Comparison of ENCODE assay signal across 8 cellular contexts in the genomic region with DNA sequence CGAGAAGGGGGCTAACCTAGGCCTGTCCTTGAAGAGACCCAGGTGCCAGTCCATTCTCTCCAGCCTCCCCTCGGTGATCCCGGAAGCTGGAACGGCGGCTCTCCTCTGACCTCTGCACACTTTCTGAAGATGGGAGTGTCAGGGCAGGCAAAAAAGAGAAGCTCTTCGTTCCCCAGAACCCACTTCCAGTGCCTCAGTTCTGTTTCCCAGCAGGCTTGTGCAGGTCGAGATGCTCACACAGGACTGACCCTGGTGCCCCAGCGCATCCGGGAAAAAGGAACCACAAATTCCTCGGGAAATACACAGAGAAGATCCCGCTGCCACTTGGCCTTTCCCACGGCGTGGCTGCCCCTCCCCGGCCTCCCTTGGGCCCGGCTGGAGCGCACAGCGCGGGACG. TPM values are rescaled to one million over a fixed set of nuclear protein-coding genes. Genes with fewer than 3 reads are reported as not detected.
DNase-seq lines count a peak whose midpoint lies in the region; ATAC-seq and TF ChIP-seq lines count a peak whose summit lies in the region.

No MANE protein-coding gene starts in this region.

- H3K36me3 Mint-ChIP-seq in CD4-positive, alpha-beta memory T cell, result peaks cover 0 to 2% of the 10 kb centered on the region in 2 donors

- H3K27ac ChIP-seq in CD4-positive, alpha-beta memory T cell (ENCODE audit: low read depth, low read length), result peak overlapping the region; percentile 35

- peaks cover 0 to 4% (median 0%) of the 10 kb centered on the region in 8 donors for H3K9me3 Mint-ChIP-seq in CD4-positive, alpha-beta memory T cell

- ATAC-seq in mucosa of descending colon (peak; percentile 33), GM19455 (IDR thresholded peaks at IDR 0.05; ENCODE audit: unreplicated experiment) (no peak)

- intact Hi-C loops in CD4-positive, alpha-beta memory T cell (cut with micrococcal nuclease), result loop anchor here (1.0 kb wide), 1 partner anchor 13 kb away; a partner anchor contains a TSS
- intact Hi-C loops in mucosa of descending colon (cut with DNase I, micrococcal nuclease), result no loop called here

- no peak for DNase-seq in CD4-positive, alpha-beta memory T cell
- DNase-seq in M059J (ENCODE audit: low read depth), result peak; percentile 28
- DNase-seq in choroid plexus epithelial cell (ENCODE audit: low read depth), result no peak
- peak; percentile 51 to 69 (median 66) for DNase-seq in mucosa of descending colon
- no peak for DNase-seq in RPMI8226
- no peak for DNase-seq in NCI-H1436 (lab: John Stamatoyannopoulos, UW)
- DNase-seq in NCI-H1048 (lab: John Stamatoyannopoulos, UW), result no peak

- H3K4me3 ChIP-seq in CD4-positive, alpha-beta memory T cell (ENCODE audit: low read length in 2 of 2), result peak overlapping the region in 1 of 2 donors; percentile 63
- H3K4me3 ChIP-seq in choroid plexus epithelial cell (ENCODE audit: low read depth, low read length) (peak overlapping the region; percentile 74), mucosa of descending colon (peak overlapping the region; percentile 51)

- H3K27ac Mint-ChIP-seq in CD4-positive, alpha-beta memory T cell, result peak overlapping the region in 6 of 7 donors; percentile 31 to 78 (median 61)

- H3K36me3 ChIP-seq in CD4-positive, alpha-beta memory T cell (ENCODE audit: insufficient read depth, low read length), result no peaks in the 10 kb centered on the region
- no peaks in the 10 kb centered on the region for H3K36me3 ChIP-seq in mucosa of descending colon (ENCODE audit: low read depth)

- CTCF ChIA-PET in CD4-positive, alpha-beta memory T cell (lab: Charles Lee; ENCODE audit: partially characterized antibody), result interaction anchor here (1.0 to 2.8 kb wide), 5 partner anchors 12 to 169 kb away, joined by 3 to 10 read pairs (median 5); a partner anchor contains a TSS

- TF ChIP-seq CTCF in choroid plexus epithelial cell (conservative IDR thresholded peaks at IDR 0.05; ENCODE audit: low read depth, low read length) (no peak), mucosa of descending colon (IDR thresholded peaks at IDR 0.05) (no peak)

- H3K27me3 Mint-ChIP-seq in CD4-positive, alpha-beta memory T cell, result no peaks in the 10 kb centered on the region

- no peaks in the 10 kb centered on the region for H3K9me3 ChIP-seq in CD4-positive, alpha-beta memory T cell (ENCODE audit: control insufficient read depth in 1 of 2, low read length in 2 of 2)
- H3K9me3 ChIP-seq in mucosa of descending colon, result no peaks in the 10 kb centered on the region

- H3K4me1 ChIP-seq in CD4-positive, alpha-beta memory T cell (ENCODE audit: insufficient read depth, low read length), result peaks cover 14% of the 10 kb centered on the region
- peaks cover 11% of the 10 kb centered on the region for H3K4me1 ChIP-seq in mucosa of descending colon (ENCODE audit: low read depth)

- POLR2A ChIA-PET in CD4-positive, alpha-beta memory T cell (lab: Charles Lee; ENCODE audit: partially characterized antibody), result interaction anchor here (1.5 to 5.9 kb wide), 4 partner anchors 12 to 174 kb away, joined by 4 to 64 read pairs (median 8); a partner anchor contains a TSS

- peak overlapping the region; percentile 68 to 86 (median 83) for H3K4me3 Mint-ChIP-seq in CD4-positive, alpha-beta memory T cell

- H3K27me3 ChIP-seq in CD4-positive, alpha-beta memory T cell (ENCODE audit: insufficient read depth, low read length), result no peaks in the 10 kb centered on the region

- H3K4me1 Mint-ChIP-seq in CD4-positive, alpha-beta memory T cell, result peaks cover 10 to 18% (median 15%) of the 10 kb centered on the region in 4 donors

RNA-seq across cellular contexts. Expression of a gene that starts 0.7 kb away (rescaled TPM):
- total RNA-seq in CD4-positive, alpha-beta memory T cell, result 10 to 100 TPM; 54.9 to 67.2 TPM
- polyA plus RNA-seq in CD4-positive, alpha-beta memory T cell, result 10 to 100 TPM; 30.9 to 66.1 TPM
- 16.5 and 19.0 TPM in 2 replicates for total RNA-seq in M059J (2014; rRNA removed; shearing (Covaris generic))
- 100 to 1,000 TPM; 115 to 197 (median 120) TPM for total RNA-seq in mucosa of descending colon

RNA-seq across cellular contexts. Expression of a gene that starts 12.5 kb away (rescaled TPM):
- total RNA-seq in CD4-positive, alpha-beta memory T cell, result 10 to 100 TPM; 72.6 to 73.9 TPM
- polyA plus RNA-seq in CD4-positive, alpha-beta memory T cell, result 10 to 100 TPM; 92.8 to 96.7 TPM
- total RNA-seq in M059J (2014; rRNA removed; shearing (Covaris generic)), result 91.1 and 97.3 TPM in 2 replicates
- 10 to 100 TPM; 52.7 to 70.4 (median 56.0) TPM for total RNA-seq in mucosa of descending colon

Comparison
In these comparisons a context has a peak if more than half of its experiments do, and no peak if none do; other contexts are left out.
1. DNase-seq: peak in M059J (single experiment) and mucosa of descending colon (3 of 3); none in CD4-positive, alpha-beta memory T cell (0 of 5), choroid plexus epithelial cell (single experiment), RPMI8226 (single experiment), NCI-H1436 (single experiment) and NCI-H1048 (single experiment).